ENCODE assay signal across 8 cellular contexts in genomic region chr3:149129326-149130123, GRCh38. TPM values are rescaled to one million over a fixed set of nuclear protein-coding genes. Genes with fewer than 3 reads are reported as not detected.
DNase-seq lines count a peak whose midpoint lies in the region; ATAC-seq and TF ChIP-seq lines count a peak whose summit lies in the region.

A gene with protein sequence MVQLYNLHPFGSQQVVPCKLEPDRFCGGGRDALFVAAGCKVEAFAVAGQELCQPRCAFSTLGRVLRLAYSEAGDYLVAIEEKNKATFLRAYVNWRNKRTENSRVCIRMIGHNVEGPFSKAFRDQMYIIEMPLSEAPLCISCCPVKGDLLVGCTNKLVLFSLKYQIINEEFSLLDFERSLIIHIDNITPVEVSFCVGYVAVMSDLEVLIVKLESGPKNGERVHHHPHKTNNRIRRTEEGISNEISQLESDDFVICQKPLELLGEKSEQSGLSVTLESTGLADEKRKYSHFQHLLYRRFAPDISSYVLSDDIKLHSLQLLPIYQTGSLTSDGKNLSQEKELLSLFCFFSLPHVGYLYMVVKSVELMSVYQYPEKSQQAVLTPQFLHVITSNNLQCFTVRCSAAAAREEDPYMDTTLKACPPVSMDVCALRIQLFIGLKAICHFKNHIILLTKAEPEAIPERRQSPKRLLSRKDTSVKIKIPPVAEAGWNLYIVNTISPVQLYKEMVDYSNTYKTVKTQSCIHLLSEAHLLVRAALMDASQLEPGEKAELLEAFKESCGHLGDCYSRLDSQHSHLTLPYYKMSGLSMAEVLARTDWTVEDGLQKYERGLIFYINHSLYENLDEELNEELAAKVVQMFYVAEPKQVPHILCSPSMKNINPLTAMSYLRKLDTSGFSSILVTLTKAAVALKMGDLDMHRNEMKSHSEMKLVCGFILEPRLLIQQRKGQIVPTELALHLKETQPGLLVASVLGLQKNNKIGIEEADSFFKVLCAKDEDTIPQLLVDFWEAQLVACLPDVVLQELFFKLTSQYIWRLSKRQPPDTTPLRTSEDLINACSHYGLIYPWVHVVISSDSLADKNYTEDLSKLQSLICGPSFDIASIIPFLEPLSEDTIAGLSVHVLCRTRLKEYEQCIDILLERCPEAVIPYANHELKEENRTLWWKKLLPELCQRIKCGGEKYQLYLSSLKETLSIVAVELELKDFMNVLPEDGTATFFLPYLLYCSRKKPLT (plus strand): TSS chr3:149129638. CDS start chr3:149129724, 86 bp downstream.

- intact Hi-C loops in ovary (cut with DNase I) = loop anchor here (5.0 to 10.0 kb wide), 6 partner anchors 143 to 585 kb away; partner anchors contain the start of gene TM4SF4 (in 1 of the 4)

- peaks cover 48% of the 10 kb centered on the region for H3K4me1 Mint-ChIP-seq in activated naive CD8-positive, alpha-beta T cell (ENCODE audit: low read depth)
- peaks cover 8% of the 10 kb centered on the region for H3K4me1 Mint-ChIP-seq in glutamatergic neuron (ENCODE audit: low read depth, unreplicated experiment)

- H3K9me3 ChIP-seq in ovary (no peaks in the 10 kb centered on the region), thymus (ENCODE audit: control insufficient read depth) (no peaks in the 10 kb centered on the region)

- peak; percentile 95 for ATAC-seq in HG02759 (IDR thresholded peaks at IDR 0.05; ENCODE audit: unreplicated experiment)

- H3K36me3 ChIP-seq in ovary = no peaks in the 10 kb centered on the region
- peaks cover under 1% of the 10 kb centered on the region for H3K36me3 ChIP-seq in thymus (ENCODE audit: control insufficient read depth, insufficient read depth)

- H3K4me3 ChIP-seq in ovary (peak within 1 kb of the TSS; percentile 83), thymus (ENCODE audit: low read length) (peak within 1 kb of the TSS; percentile 77)

- H3K27ac Mint-ChIP-seq in activated naive CD8-positive, alpha-beta T cell = peak within 1 kb of the TSS; percentile 87
- peak within 1 kb of the TSS; percentile 60 for H3K27ac Mint-ChIP-seq in glutamatergic neuron (ENCODE audit: unreplicated experiment)

- H3K4me3 Mint-ChIP-seq in activated naive CD8-positive, alpha-beta T cell = peak within 1 kb of the TSS; percentile 97
- H3K4me3 Mint-ChIP-seq in glutamatergic neuron (ENCODE audit: unreplicated experiment) = peak within 1 kb of the TSS; percentile 98

- no peaks in the 10 kb centered on the region for H3K36me3 Mint-ChIP-seq in activated naive CD8-positive, alpha-beta T cell
- no peaks in the 10 kb centered on the region for H3K36me3 Mint-ChIP-seq in glutamatergic neuron (ENCODE audit: unreplicated experiment)

- TF ChIP-seq CTCF in GM12873 (IDR thresholded peaks at IDR 0.05; ENCODE audit: insufficient read depth, low read depth, low read length, missing control alignments) (peak; percentile 5), glutamatergic neuron (IDR thresholded peaks at IDR 0.05; ENCODE audit: partially characterized antibody, unreplicated experiment) (no peak), ovary (IDR thresholded peaks at IDR 0.05) (no peak)

- no peak for TF ChIP-seq EP300 in ovary (IDR thresholded peaks at IDR 0.05)

- peak; percentile 91 for DNase-seq in NCI-H1105 treated with DMSO at 0.1 percent for 48 hours (lab: John Stamatoyannopoulos, UW)
- peak; percentile 87 for DNase-seq in SKM-1 treated with dmso at 0.1 percent for 144 hours (lab: John Stamatoyannopoulos, UW; ENCODE audit: unreplicated experiment)
- DNase-seq in glutamatergic neuron = peak; percentile 93
- peak; percentile 89 to 94 (median 91) for DNase-seq in ovary

- no peaks in the 10 kb centered on the region for H3K9me3 Mint-ChIP-seq in activated naive CD8-positive, alpha-beta T cell (ENCODE audit: low read depth)
- peaks cover 3% of the 10 kb centered on the region for H3K9me3 Mint-ChIP-seq in glutamatergic neuron (ENCODE audit: unreplicated experiment)

- peaks cover 4% of the 10 kb centered on the region for H3K4me1 ChIP-seq in ovary (ENCODE audit: insufficient read depth)
- H3K4me1 ChIP-seq in thymus (ENCODE audit: control insufficient read depth, insufficient read depth, low read length) = peaks cover 20% of the 10 kb centered on the region

- no peaks in the 10 kb centered on the region for H3K27me3 ChIP-seq in ovary
- H3K27me3 ChIP-seq in thymus (ENCODE audit: control insufficient read depth, insufficient read depth) = no peaks in the 10 kb centered on the region

- peak within 1 kb of the TSS; percentile 64 to 86 for H3K27ac ChIP-seq in ovary
- peak within 1 kb of the TSS; percentile 89 for H3K27ac ChIP-seq in thymus (ENCODE audit: low read depth)

- H3K27me3 Mint-ChIP-seq in activated naive CD8-positive, alpha-beta T cell = peaks cover 6% of the 10 kb centered on the region
- no peaks in the 10 kb centered on the region for H3K27me3 Mint-ChIP-seq in glutamatergic neuron (ENCODE audit: unreplicated experiment)

- 0 to 1% (median 1%) methylated on average over 70 to 78 of the region's 78 CpGs for WGBS in ovary, 3 donors
- under 1% methylated on average over 78 of the region's 78 CpGs for WGBS in thymus

- TF ChIP-seq POLR2A in ovary (IDR thresholded peaks at IDR 0.05) = peak; percentile 95

RNA-seq across cellular contexts. Expression of the gene that starts here (rescaled TPM):
- total RNA-seq in glutamatergic neuron (ENCODE audit: unreplicated experiment) = 12.1 TPM
- 10 to 100 TPM; 15.7 to 25.2 (median 17.9) TPM for total RNA-seq in ovary
- polyA plus RNA-seq in ovary = 10 to 100 TPM; 11.4 to 16.7 TPM
- polyA plus RNA-seq in thymus = 26.3 TPM

Comparison
In these comparisons a context has a peak if more than half of its experiments do, and no peak if none do; other contexts are left out.
1. Peak in every context shown above with its lines: DNase-seq, ATAC-seq, H3K4me3 ChIP-seq and H3K27ac ChIP-seq.